ENCODE assay signal across 9 cellular contexts in genomic region chr10:119449760-119450461, GRCh38.
DNase-seq lines count a peak whose midpoint lies in the region; ATAC-seq and TF ChIP-seq lines count a peak whose summit lies in the region.
"Had no signal": no experiment of that assay in that cellular context is flagged by ENCODE, and none has a peak within 500 bp of the region (broad histone marks: within the 10 kb centered on the region; RNA-seq: fewer than 3 reads in every experiment).

No MANE protein-coding gene starts in this region.

- H3K9me3 ChIP-seq in breast epithelium (no peaks in the 10 kb centered on the region), mucosa of descending colon (no peaks in the 10 kb centered on the region)
- H3K9me3 ChIP-seq: spleen had no signal

- H3K27ac ChIP-seq in breast epithelium, result peak overlapping the region; percentile 29 to 69
- H3K27ac ChIP-seq: spleen had no signal

- H3K27me3 ChIP-seq in breast epithelium, result no peaks in the 10 kb centered on the region
- H3K27me3 ChIP-seq in H7 (ENCODE audit: control insufficient read depth, insufficient read depth, low read length), result no peaks in the 10 kb centered on the region
- H3K27me3 ChIP-seq: spleen had no signal

- H3K4me1 Mint-ChIP-seq in activated T-helper 2 cell treated with anti-CD3 and anti-CD28 coated beads, Interferon-gamma antibody, Interleukin-2, Interleukin-4, amounts not matched to agents 10 μg/mL and 5 μg/mL and 100 μg/mL, durations not matched to agents 14 hours and 24 hours and 36 hours (ENCODE audit: low read depth), result peaks cover 2% of the 10 kb centered on the region

- TF ChIP-seq CTCF in AG09309 (IDR thresholded peaks at IDR 0.05; ENCODE audit: control insufficient read depth, insufficient read depth, low read depth, low read length, missing control alignments) (no peak), breast epithelium (IDR thresholded peaks at IDR 0.05) (no peak), mucosa of descending colon (IDR thresholded peaks at IDR 0.05) (no peak)

- peaks cover 8% of the 10 kb centered on the region for H3K36me3 Mint-ChIP-seq in activated T-helper 2 cell treated with anti-CD3 and anti-CD28 coated beads, Interferon-gamma antibody, Interleukin-2, Interleukin-4, amounts not matched to agents 10 μg/mL and 5 μg/mL and 100 μg/mL, durations not matched to agents 14 hours and 24 hours and 36 hours (ENCODE audit: low read depth)

- intact Hi-C loops in breast epithelium (cut with DNase I; ENCODE audit: low total_unique reads) (loop anchor here (10.0 kb wide), 1 partner anchor 245 kb away; the partner anchor contains the start of gene GRK5), mucosa of descending colon (cut with DNase I, micrococcal nuclease) (loop anchor here (5.0 to 10.0 kb wide), 2 partner anchors 245 to 253 kb away; partner anchors contain the start of gene GRK5 (in 1 of the 2))
- intact Hi-C loops in activated T-helper 2 cell treated with anti-CD3 and anti-CD28 coated beads, Interferon-gamma antibody, Interleukin-2, Interleukin-4, amounts not matched to agents 10 μg/mL and 5 μg/mL and 100 μg/mL, durations not matched to agents 14 hours and 24 hours and 36 hours (cut with micrococcal nuclease), result no loop called here

- no peak overlapping the region for H3K27ac Mint-ChIP-seq in activated T-helper 2 cell treated with anti-CD3 and anti-CD28 coated beads, Interferon-gamma antibody, Interleukin-2, Interleukin-4, amounts not matched to agents 10 μg/mL and 5 μg/mL and 100 μg/mL, durations not matched to agents 14 hours and 24 hours and 36 hours

- H3K9me3 Mint-ChIP-seq in activated T-helper 2 cell treated with anti-CD3 and anti-CD28 coated beads, Interferon-gamma antibody, Interleukin-2, Interleukin-4, amounts not matched to agents 10 μg/mL and 5 μg/mL and 100 μg/mL, durations not matched to agents 14 hours and 24 hours and 36 hours, result no peaks in the 10 kb centered on the region

- no peak overlapping the region for H3K4me3 ChIP-seq in AG09309 (ENCODE audit: control insufficient read depth, low read depth, low read length)
- H3K4me3 ChIP-seq in breast epithelium, result no peak overlapping the region
- H3K4me3 ChIP-seq in mucosa of descending colon, result no peak overlapping the region
- H3K4me3 ChIP-seq in H7 (ENCODE audit: insufficient read depth, low read depth, low read length), result no peak overlapping the region
- H3K4me3 ChIP-seq: spleen had no signal

- DNase-seq in AG09309 (ENCODE audit: low read depth) (peak; percentile 64), HS-5 (ENCODE audit: low read depth) (peak; percentile 15), breast epithelium (ENCODE audit: low spot score in 2 of 2) (peak; percentile 62 to 76), mucosa of descending colon (peak in 1 of 3 donors; percentile 68), NCI-H2227 (lab: John Stamatoyannopoulos, UW; ENCODE audit: unreplicated experiment) (no peak), H7 (no peak)
- no peak for DNase-seq in activated T-helper 2 cell treated with anti-CD3 and anti-CD28 coated beads, Interferon-gamma antibody, Interleukin-2, Interleukin-4, amounts not matched to agents 10 μg/mL and 5 μg/mL and 100 μg/mL, durations not matched to agents 14 hours and 24 hours and 36 hours (ENCODE audit: low spot score)
- DNase-seq: spleen had no signal

- no peak for TF ChIP-seq POLR2A in breast epithelium (IDR thresholded peaks at IDR 0.05)

- no peaks in the 10 kb centered on the region for H3K27me3 Mint-ChIP-seq in activated T-helper 2 cell treated with anti-CD3 and anti-CD28 coated beads, Interferon-gamma antibody, Interleukin-2, Interleukin-4, amounts not matched to agents 10 μg/mL and 5 μg/mL and 100 μg/mL, durations not matched to agents 14 hours and 24 hours and 36 hours (ENCODE audit: low read depth)

- no peaks in the 10 kb centered on the region for H3K4me1 ChIP-seq in breast epithelium
- H3K4me1 ChIP-seq in mucosa of descending colon (ENCODE audit: low read depth), result no peaks in the 10 kb centered on the region

- H3K36me3 ChIP-seq in breast epithelium, result no peaks in the 10 kb centered on the region
- no peaks in the 10 kb centered on the region for H3K36me3 ChIP-seq in mucosa of descending colon (ENCODE audit: low read depth)
- H3K36me3 ChIP-seq in H7 (replicated peaks; ENCODE audit: control insufficient read depth, insufficient read depth, low read length), result no peaks in the 10 kb centered on the region

- ATAC-seq in mucosa of descending colon (peak; percentile 8), GM21529 (IDR thresholded peaks at IDR 0.05; ENCODE audit: unreplicated experiment) (no peak)

- no peak overlapping the region for H3K4me3 Mint-ChIP-seq in activated T-helper 2 cell treated with anti-CD3 and anti-CD28 coated beads, Interferon-gamma antibody, Interleukin-2, Interleukin-4, amounts not matched to agents 10 μg/mL and 5 μg/mL and 100 μg/mL, durations not matched to agents 14 hours and 24 hours and 36 hours (ENCODE audit: low read depth)

Comparison
In these comparisons a context has a peak if more than half of its experiments do, and no peak if none do; other contexts are left out.
1. DNase-seq: peak in AG09309 (single experiment), HS-5 (single experiment) and breast epithelium (2 of 2); none in activated T-helper 2 cell treated with anti-CD3 and anti-CD28 coated beads, Interferon-gamma antibody, Interleukin-2, Interleukin-4, amounts not matched to agents 10 μg/mL and 5 μg/mL and 100 μg/mL, durations not matched to agents 14 hours and 24 hours and 36 hours (single experiment), NCI-H2227 (single experiment) and H7 (single experiment).